In the genomic region with DNA sequence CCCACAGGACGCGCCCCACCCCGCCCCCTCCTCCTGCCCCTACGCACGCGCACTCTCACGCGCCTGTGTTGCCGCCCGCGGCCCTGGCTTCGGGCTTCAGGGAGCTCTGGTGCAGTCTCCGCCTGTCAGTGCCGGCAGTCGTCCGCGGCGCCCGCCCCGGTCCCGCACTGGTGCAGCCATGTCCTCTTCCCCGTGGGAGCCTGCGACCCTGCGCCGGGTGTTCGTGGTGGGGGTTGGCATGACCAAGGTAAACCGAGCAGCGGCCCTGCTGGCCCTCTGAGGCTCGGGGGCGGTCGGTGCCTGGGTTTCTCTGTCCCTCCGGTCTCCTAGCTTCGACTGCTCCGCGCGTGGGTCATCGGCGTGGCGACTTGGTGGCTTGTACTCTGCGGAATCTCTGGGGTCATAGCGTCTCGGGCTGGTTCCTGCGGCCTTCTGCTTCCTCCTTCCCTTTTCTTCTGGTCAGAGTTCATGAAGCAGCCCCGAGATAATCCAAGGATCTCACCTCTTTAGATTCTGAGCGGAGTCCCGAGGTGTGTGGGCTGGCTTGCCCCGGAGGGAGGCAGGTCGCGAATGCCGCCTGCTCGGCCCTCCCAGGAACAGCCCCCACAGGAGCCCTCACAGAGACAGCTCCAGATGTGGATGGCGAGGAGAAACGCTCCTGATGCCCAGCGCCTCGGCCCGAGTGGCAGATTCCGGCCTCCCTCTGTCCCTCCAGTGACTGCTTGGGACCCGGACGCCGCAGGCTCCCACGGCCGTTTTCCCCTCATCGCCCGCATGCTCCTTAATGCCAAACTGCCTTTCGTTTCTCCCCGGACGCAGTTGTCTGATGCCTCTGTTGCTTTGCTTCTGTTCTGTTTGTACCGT, we compare ENCODE assay signal across 8 cellular contexts. TPM values are rescaled to one million over a fixed set of nuclear protein-coding genes. Genes with fewer than 3 reads are reported as not detected.
DNase-seq lines count a peak whose midpoint lies in the region; ATAC-seq, FAIRE-seq and TF ChIP-seq lines count a peak whose summit lies in the region.

A gene with protein sequence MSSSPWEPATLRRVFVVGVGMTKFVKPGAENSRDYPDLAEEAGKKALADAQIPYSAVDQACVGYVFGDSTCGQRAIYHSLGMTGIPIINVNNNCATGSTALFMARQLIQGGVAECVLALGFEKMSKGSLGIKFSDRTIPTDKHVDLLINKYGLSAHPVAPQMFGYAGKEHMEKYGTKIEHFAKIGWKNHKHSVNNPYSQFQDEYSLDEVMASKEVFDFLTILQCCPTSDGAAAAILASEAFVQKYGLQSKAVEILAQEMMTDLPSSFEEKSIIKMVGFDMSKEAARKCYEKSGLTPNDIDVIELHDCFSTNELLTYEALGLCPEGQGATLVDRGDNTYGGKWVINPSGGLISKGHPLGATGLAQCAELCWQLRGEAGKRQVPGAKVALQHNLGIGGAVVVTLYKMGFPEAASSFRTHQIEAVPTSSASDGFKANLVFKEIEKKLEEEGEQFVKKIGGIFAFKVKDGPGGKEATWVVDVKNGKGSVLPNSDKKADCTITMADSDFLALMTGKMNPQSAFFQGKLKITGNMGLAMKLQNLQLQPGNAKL (plus strand): TSS at position 58 of the 864 bp plus-strand sequence. CDS start 121 bp downstream, at position 179.

- no peaks in the 10 kb centered on the region for H3K9me3 Mint-ChIP-seq in central memory CD8-positive, alpha-beta T cell

- CTCF ChIA-PET in HEK293T (lab: Yijun Ruan, JAX) = no interaction called here

- H3K36me3 ChIP-seq in DND-41 (ENCODE audit: insufficient read depth, low read length) (no peaks in the 10 kb centered on the region), kidney (ENCODE audit: control insufficient read depth in 1 of 2, insufficient read depth in 2 of 2, low read length in 2 of 2) (no peaks in the 10 kb centered on the region)

- peak within 1 kb of the TSS; percentile 86 for H3K4me2 ChIP-seq in DND-41 (ENCODE audit: insufficient read depth, low read length)

- peak within 1 kb of the TSS; percentile 93 for H2AFZ ChIP-seq in DND-41 (ENCODE audit: low read depth, low read length)

- POLR2A ChIA-PET in HEK293T (lab: Yijun Ruan, JAX) = interaction anchor here (0.6 to 1.7 kb wide), 5 partner anchors 8 to 274 kb away, joined by 3 to 5 read pairs (median 4); a partner anchor contains a TSS

- no peaks in the 10 kb centered on the region for H3K79me2 ChIP-seq in DND-41 (ENCODE audit: insufficient read depth, low read length)

- H3K27ac ChIP-seq in DND-41 (ENCODE audit: low read length) (peak within 1 kb of the TSS; percentile 54; the same call in 1 of the 2 replicates), kidney (ENCODE audit: low read depth in 2 of 2, low read length in 2 of 2) (peak within 1 kb of the TSS; percentile 51 to 71)

- H3K9ac ChIP-seq in DND-41 (ENCODE audit: low read depth, low read length) = peak within 1 kb of the TSS; percentile 73
- H3K9ac ChIP-seq in kidney (ENCODE audit: low read length in 2 of 2) = peak within 1 kb of the TSS; percentile 86 to 87

- peak; percentile 91 for ATAC-seq in DND-41 (ENCODE audit: insufficient read depth, low read depth)
- peak; percentile 90 for ATAC-seq in central memory CD8-positive, alpha-beta T cell (replicated peaks; ENCODE audit: extremely low read depth, poor library complexity, severe bottlenecking)
- ATAC-seq in HG03439 (IDR thresholded peaks at IDR 0.05; ENCODE audit: unreplicated experiment) = no peak

- H3K4me1 ChIP-seq in DND-41 (ENCODE audit: insufficient read depth, low read length) (peaks cover 13% of the 10 kb centered on the region), kidney (ENCODE audit: control insufficient read depth in 1 of 2, insufficient read depth in 1 of 2, low read depth in 1 of 2, low read length in 2 of 2) (peaks cover 0 to 11% of the 10 kb centered on the region in 2 donors)

- H4K20me1 ChIP-seq in DND-41 (ENCODE audit: insufficient read depth, low read length) = no peaks in the 10 kb centered on the region

- H3K36me3 Mint-ChIP-seq in central memory CD8-positive, alpha-beta T cell (ENCODE audit: insufficient read depth) = peaks cover 8% of the 10 kb centered on the region

- H3K4me3 ChIP-seq in DND-41 (ENCODE audit: low read depth in 1 of 2, low read length in 2 of 2) (peak within 1 kb of the TSS; percentile 52 to 76), kidney (ENCODE audit: low read length in 2 of 2) (peak within 1 kb of the TSS; percentile 89 to 94)

- no peaks in the 10 kb centered on the region for H3K27me3 Mint-ChIP-seq in central memory CD8-positive, alpha-beta T cell

- H3K9me3 ChIP-seq in DND-41 (ENCODE audit: insufficient read depth, low read length, severe bottlenecking) (no peaks in the 10 kb centered on the region), kidney (ENCODE audit: control insufficient read depth in 1 of 2, low read length in 2 of 2) (no peaks in the 10 kb centered on the region)

- FAIRE-seq in kidney (lab: Jason Lieb, UNC) = no peak

- TF ChIP-seq CTCF in DND-41 (IDR thresholded peaks at IDR 0.05; ENCODE audit: borderline replicate concordance, extremely low read depth, low read length, poor library complexity, severe bottlenecking) (no peak), kidney (IDR thresholded peaks at IDR 0.05; ENCODE audit: borderline replicate concordance, extremely low read depth, insufficient read depth) (no peak)

- peak within 1 kb of the TSS; percentile 81 for H3K27ac Mint-ChIP-seq in central memory CD8-positive, alpha-beta T cell (ENCODE audit: low read depth)

- peak within 1 kb of the TSS; percentile 83 for H3K4me3 Mint-ChIP-seq in central memory CD8-positive, alpha-beta T cell

- peak; percentile 74 for DNase-seq in DND-41
- peak; percentile 87 for DNase-seq in HEK293T (ENCODE audit: extremely low spot score)
- DNase-seq in NCI-H1930 (lab: John Stamatoyannopoulos, UW) = peak; percentile 23 to 55
- peak; percentile 80 for DNase-seq in activated CD4-positive, CD25-positive, alpha-beta regulatory T cell treated with anti-CD3 and anti-CD28 coated beads, Interleukin-2, amount 50 U/mL, for 72 hours
- DNase-seq in central memory CD8-positive, alpha-beta T cell (ENCODE audit: low spot score in 2 of 2) = peak; percentile 51 to 61
- DNase-seq in kidney = peak; percentile 94
- DNase-seq in stimulated activated CD4-positive, alpha-beta T cell treated with anti-CD3 and anti-CD28 coated beads, Interleukin-15, amount 100 ng/mL, for 1 hour (ENCODE audit: low read depth in 1 of 2, low spot score in 1 of 2) = peak; percentile 60 to 70

- intact Hi-C loops in kidney (cut with DNase I) = no loop called here

- peaks cover 18% of the 10 kb centered on the region for H3K4me1 Mint-ChIP-seq in central memory CD8-positive, alpha-beta T cell

- H3K27me3 ChIP-seq in DND-41 (ENCODE audit: insufficient read depth, low read length, poor library complexity) = peaks cover 3% of the 10 kb centered on the region

TF ChIP-seq in HEK293T, 16 proteins besides CTCF, POLR2A, EP300 and RAD21:
- TF ChIP-seq CTBP1 (IDR thresholded peaks at IDR 0.05; ENCODE audit: borderline replicate concordance) (no peak), L3MBTL2 (conservative IDR thresholded peaks at IDR 0.05) (peak; percentile 86), NFRKB (IDR thresholded peaks at IDR 0.05) (no peak), ZNF384 (IDR thresholded peaks at IDR 0.05) (no peak), FOXM1 (IDR thresholded peaks at IDR 0.05; ENCODE audit: borderline replicate concordance) (no peak), FOXK2 (IDR thresholded peaks at IDR 0.05) (no peak), LEF1 (IDR thresholded peaks at IDR 0.05; ENCODE audit: borderline replicate concordance) (no peak), HDGF (IDR thresholded peaks at IDR 0.05; ENCODE audit: borderline replicate concordance) (no peak), SP1 (IDR thresholded peaks at IDR 0.05) (no peak), ARNT (IDR thresholded peaks at IDR 0.05) (no peak), TARDBP (IDR thresholded peaks at IDR 0.05) (peak; percentile 30; the same call in 1 of the 2 replicates), SUZ12 (IDR thresholded peaks at IDR 0.05) (no peak), FOXA1 (IDR thresholded peaks at IDR 0.05) (no peak), BHLHE40 (IDR thresholded peaks at IDR 0.05; ENCODE audit: borderline replicate concordance) (no peak), ELF4 (IDR thresholded peaks at IDR 0.05) (no peak)
- TF ChIP-seq, protein P1, sequence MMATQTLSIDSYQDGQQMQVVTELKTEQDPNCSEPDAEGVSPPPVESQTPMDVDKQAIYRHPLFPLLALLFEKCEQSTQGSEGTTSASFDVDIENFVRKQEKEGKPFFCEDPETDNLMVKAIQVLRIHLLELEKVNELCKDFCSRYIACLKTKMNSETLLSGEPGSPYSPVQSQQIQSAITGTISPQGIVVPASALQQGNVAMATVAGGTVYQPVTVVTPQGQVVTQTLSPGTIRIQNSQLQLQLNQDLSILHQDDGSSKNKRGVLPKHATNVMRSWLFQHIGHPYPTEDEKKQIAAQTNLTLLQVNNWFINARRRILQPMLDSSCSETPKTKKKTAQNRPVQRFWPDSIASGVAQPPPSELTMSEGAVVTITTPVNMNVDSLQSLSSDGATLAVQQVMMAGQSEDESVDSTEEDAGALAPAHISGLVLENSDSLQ (IDR thresholded peaks at IDR 0.05) = no peak

RNA-seq across cellular contexts. Expression of the gene that starts here (rescaled TPM):
- 168 TPM for total RNA-seq in kidney
- 226 TPM for polyA plus RNA-seq in kidney (ENCODE audit: insufficient read depth, low read depth, low replicate concordance)

Comparison
In these comparisons a context has a peak if more than half of its experiments do, and no peak if none do; other contexts are left out.
1. DNase-seq: peak in every context shown above with its lines; median percentile 94 in kidney; 87 in HEK293T; 80 in activated CD4-positive, CD25-positive, alpha-beta regulatory T cell treated with anti-CD3 and anti-CD28 coated beads, Interleukin-2, amount 50 U/mL, for 72 hours; 74 in DND-41; 65 in stimulated activated CD4-positive, alpha-beta T cell treated with anti-CD3 and anti-CD28 coated beads, Interleukin-15, amount 100 ng/mL, for 1 hour; 56 in central memory CD8-positive, alpha-beta T cell; 39 in NCI-H1930.